In genomic region chr6:10416863-10417641, GRCh38 we compare ENCODE assay signal across 11 cellular contexts. TPM values are rescaled to one million over a fixed set of nuclear protein-coding genes. Genes with fewer than 3 reads are reported as not detected.
A peak's percentile ranks its signal among the peaks of the same experiment; 100 is the strongest.
DNase-seq lines count a peak whose midpoint lies in the region; ATAC-seq and TF ChIP-seq lines count a peak whose summit lies in the region.
"Had no signal": no experiment of that assay in that cellular context is flagged by ENCODE, and none has a peak within 500 bp of the region (broad histone marks: within the 10 kb centered on the region; RNA-seq: fewer than 3 reads in every experiment).

No MANE protein-coding gene starts in this region.

- no peaks in the 10 kb centered on the region for H3K9me3 ChIP-seq in ascending aorta
- no peaks in the 10 kb centered on the region for H3K9me3 ChIP-seq in stomach smooth muscle (ENCODE audit: control insufficient read depth in 2 of 2, low read length in 2 of 2)

- TF ChIP-seq CTCF in ascending aorta (IDR thresholded peaks at IDR 0.05): no peak

- H3K27ac ChIP-seq in ascending aorta (no peak overlapping the region), stomach smooth muscle (ENCODE audit: low read length) (no peak overlapping the region)
- H3K27ac ChIP-seq: SK-N-MC had no signal

- H3K27me3 ChIP-seq in ascending aorta (peaks cover 49% of the 10 kb centered on the region), stomach smooth muscle (ENCODE audit: control insufficient read depth in 1 of 2, insufficient read depth in 2 of 2, low read length in 2 of 2) (peaks cover 82 to 93% of the 10 kb centered on the region in 2 donors)

- peak overlapping the region in 3 of 5 donors; percentile 21 to 43 (median 42) for H3K4me3 Mint-ChIP-seq in immature natural killer cell

- H3K4me3 ChIP-seq in ascending aorta (peak overlapping the region; percentile 3 to 36), stomach smooth muscle (ENCODE audit: low read length in 2 of 2) (peak overlapping the region; percentile 40 to 52)
- H3K4me3 ChIP-seq: SK-N-MC had no signal

- H3K4me1 ChIP-seq in ascending aorta (peaks cover 7 to 25% of the 10 kb centered on the region in 2 donors), stomach smooth muscle (ENCODE audit: control insufficient read depth, insufficient read depth, low read length) (peaks cover 33% of the 10 kb centered on the region)

- H3K4me1 Mint-ChIP-seq in immature natural killer cell: peaks cover 15 to 31% of the 10 kb centered on the region in 2 donors

- intact Hi-C loops in Right ventricle myocardium superior (cut with DNase I) (no loop called here), cardiac septum (cut with DNase I) (no loop called here), ascending aorta (cut with DNase I) (no loop called here)

- H3K9ac ChIP-seq in stomach smooth muscle (ENCODE audit: low read length in 2 of 2): no peak overlapping the region

- ATAC-seq in Right ventricle myocardium superior (ENCODE audit: poor library complexity): no peak
- no peak for ATAC-seq in HG03378 (IDR thresholded peaks at IDR 0.05; ENCODE audit: unreplicated experiment)

- DNase-seq in Right ventricle myocardium superior (peak; percentile 33), cardiac septum (ENCODE audit: low spot score) (no peak), ascending aorta (ENCODE audit: low spot score in 2 of 2) (no peak), immature natural killer cell (no peak), C1 segment of cervical spinal cord (lab: John Stamatoyannopoulos, UW) (no peak)
- no peak for DNase-seq in activated effector memory CD4-positive, alpha-beta T cell treated with anti-CD3 and anti-CD28 coated beads, Interleukin-2, amount 50 U/mL, for 16 hours
- DNase-seq: NCI-H345 had no signal

- H3K36me3 ChIP-seq in ascending aorta (no peaks in the 10 kb centered on the region), stomach smooth muscle (ENCODE audit: control insufficient read depth in 2 of 2, insufficient read depth in 2 of 2, low read length in 2 of 2) (no peaks in the 10 kb centered on the region)

- H3K27ac Mint-ChIP-seq in immature natural killer cell: no peak overlapping the region

- peaks cover 43 to 70% (median 70%) of the 10 kb centered on the region in 3 donors for H3K27me3 Mint-ChIP-seq in immature natural killer cell (ENCODE audit: low read depth in 3 of 3)

- peaks cover 0 to 4% (median 1%) of the 10 kb centered on the region in 3 donors for H3K36me3 Mint-ChIP-seq in immature natural killer cell

- peaks cover 6 to 37% (median 8%) of the 10 kb centered on the region in 6 donors for H3K9me3 Mint-ChIP-seq in immature natural killer cell

RNA-seq across cellular contexts. Expression of gene TFAP2A, which starts 2.2 kb away (rescaled TPM):
- 0.51 TPM for total RNA-seq in Right ventricle myocardium superior
- 0.54 TPM for total RNA-seq in cardiac septum
- 0.21 TPM for total RNA-seq in ascending aorta
- not detected for polyA plus RNA-seq in immature natural killer cell
- total RNA-seq: lung microvascular endothelial cell had no signal
